9 cellular contexts compared by ENCODE assay signal in the genomic region with DNA sequence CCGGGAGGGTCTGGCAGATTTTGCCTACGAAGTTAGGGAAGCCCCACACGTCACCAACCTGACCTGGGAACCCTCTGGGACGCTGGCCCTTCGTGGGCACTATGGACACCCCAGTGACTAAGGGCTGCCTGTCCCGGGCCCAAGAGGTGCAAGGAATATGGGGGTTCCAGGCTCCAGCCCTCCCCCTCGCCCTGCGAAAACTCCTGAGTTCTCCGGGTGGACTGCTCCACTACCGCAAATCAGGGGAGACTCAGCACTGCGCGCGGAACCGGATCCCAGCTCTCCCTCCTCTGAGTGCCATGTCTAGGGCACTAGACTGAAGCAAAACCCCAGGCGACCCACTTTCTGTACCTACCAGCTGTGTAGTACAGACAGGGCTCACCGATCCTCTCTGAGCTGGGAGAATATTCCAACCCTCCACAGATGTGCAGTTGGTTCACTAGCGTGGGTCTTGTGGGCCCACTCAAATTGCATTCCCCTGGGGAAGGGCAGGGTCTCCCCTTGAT. TPM values are rescaled to one million over a fixed set of nuclear protein-coding genes. Genes with fewer than 3 reads are reported as not detected.
A peak's percentile ranks its signal among the peaks of the same experiment; 100 is the strongest.
DNase-seq lines count a peak whose midpoint lies in the region; TF ChIP-seq lines count a peak whose summit lies in the region.
"Had no signal": no experiment of that assay in that cellular context is flagged by ENCODE, and none has a peak within 500 bp of the region (broad histone marks: within the 10 kb centered on the region; RNA-seq: fewer than 3 reads in every experiment).

TSS of gene ARL5C (minus strand) at position 318 of the 506 bp plus-strand sequence. CDS start 401 bp downstream, outside the sequence.

- H3K79me2 ChIP-seq in neural cell (replicated peaks; ENCODE audit: insufficient read depth, low read length), result no peaks in the 10 kb centered on the region

- H3K36me3 ChIP-seq in neural cell (ENCODE audit: insufficient read depth, low read length), result no peaks in the 10 kb centered on the region

- H3K36me3 Mint-ChIP-seq in IgD-negative memory B cell, result no peaks in the 10 kb centered on the region
- peaks cover 3% of the 10 kb centered on the region for H3K36me3 Mint-ChIP-seq in endothelial cell (ENCODE audit: low read depth, unreplicated experiment)

- POLR2A ChIA-PET in AG04450 (lab: Yijun Ruan, JAX), result no interaction called here

- H3K27ac ChIP-seq in AG04450 (ENCODE audit: low read depth, low read length), result no peak within 1 kb of the TSS
- no peak within 1 kb of the TSS for H3K27ac ChIP-seq in neural cell (ENCODE audit: low read length)

- H3K9me2 ChIP-seq in neural cell (ENCODE audit: insufficient read depth, low read length), result no peaks in the 10 kb centered on the region

- H3K27me3 Mint-ChIP-seq in IgD-negative memory B cell (peaks cover 24% of the 10 kb centered on the region), endothelial cell (ENCODE audit: unreplicated experiment) (peaks cover 8% of the 10 kb centered on the region)

- H2AFZ ChIP-seq in neural cell (ENCODE audit: low read depth, low read length), result no peak within 1 kb of the TSS

- H3K9me3 ChIP-seq in AG04450 (ENCODE audit: control insufficient read depth, insufficient read depth, low read length), result peaks cover 4% of the 10 kb centered on the region; the same call in 1 of the 2 replicates
- H3K9me3 ChIP-seq in neural cell (ENCODE audit: low read length), result no peaks in the 10 kb centered on the region

- no peaks in the 10 kb centered on the region for H3F3A ChIP-seq in neural cell (ENCODE audit: insufficient read depth, low read length, poor library complexity, severe bottlenecking)

- H3K27me3 ChIP-seq in AG04450 (ENCODE audit: control insufficient read depth, insufficient read depth, low read length) (peaks cover 32% of the 10 kb centered on the region), neural cell (ENCODE audit: insufficient read depth, low read depth, low read length) (peaks cover 39% of the 10 kb centered on the region)

- H3K4me1 Mint-ChIP-seq in IgD-negative memory B cell (peaks cover 13 to 22% (median 17%) of the 10 kb centered on the region in 3 donors), endothelial cell (ENCODE audit: unreplicated experiment) (peaks cover 16% of the 10 kb centered on the region)

- no peaks in the 10 kb centered on the region for H4K20me1 ChIP-seq in neural cell (ENCODE audit: insufficient read depth)

- CTCF ChIA-PET in AG04450 (lab: Charles Lee), result interaction anchor here (1.0 to 3.8 kb wide), 6 partner anchors 9 to 182 kb away, joined by 3 to 54 read pairs (median 25); no protein-coding TSS in a partner anchor

- TF ChIP-seq RAD21 in neural cell (conservative IDR thresholded peaks at IDR 0.05), result no peak

- peak within 1 kb of the TSS; percentile 63 for H3K4me3 ChIP-seq in AG04450 (ENCODE audit: low read depth, low read length)
- H3K4me3 ChIP-seq in neural cell (ENCODE audit: low read length), result peak within 1 kb of the TSS; percentile 59

- H3K9ac ChIP-seq in neural cell (ENCODE audit: low read length), result peak within 1 kb of the TSS; percentile 27

- TF ChIP-seq CTCF in AG04450 (IDR thresholded peaks at IDR 0.05; ENCODE audit: low read depth, low read length) (no peak), endothelial cell (IDR thresholded peaks at IDR 0.05; ENCODE audit: unreplicated experiment) (no peak), neural cell (IDR thresholded peaks at IDR 0.05; ENCODE audit: poor library complexity, severe bottlenecking) (no peak)

- DNase-seq in AG04450 (ENCODE audit: low read depth, low spot score) (no peak), endothelial cell (ENCODE audit: low spot score) (no peak), HK-2 (ENCODE audit: unreplicated experiment) (no peak), dedifferentiated amniotic fluid mesenchymal stem cell (ENCODE audit: extremely low spot score) (no peak), H4 (ENCODE audit: low spot score) (no peak), NCI-H2171 (lab: John Stamatoyannopoulos, UW) (no peak)

- peak within 1 kb of the TSS; percentile 52 to 95 (median 94) for H3K4me3 Mint-ChIP-seq in IgD-negative memory B cell
- H3K4me3 Mint-ChIP-seq in endothelial cell (ENCODE audit: unreplicated experiment), result peak within 1 kb of the TSS; percentile 93

- no peak for TF ChIP-seq EP300 in neural cell (conservative IDR thresholded peaks at IDR 0.05; ENCODE audit: poor library complexity, severe bottlenecking)

- no peak within 1 kb of the TSS for H3K4me2 ChIP-seq in neural cell (ENCODE audit: low read length)

- H3K9me3 Mint-ChIP-seq in IgD-negative memory B cell (peaks cover 0 to 2% (median 0%) of the 10 kb centered on the region in 3 donors), endothelial cell (ENCODE audit: unreplicated experiment) (no peaks in the 10 kb centered on the region)

- H3K27ac Mint-ChIP-seq in IgD-negative memory B cell (peak within 1 kb of the TSS in 1 of 3 donors; percentile 1), endothelial cell (ENCODE audit: unreplicated experiment) (no peak within 1 kb of the TSS)

TF ChIP-seq in neural cell, 6 proteins besides CTCF, POLR2A, EP300 and RAD21:
- TF ChIP-seq TAF1 (IDR thresholded peaks at IDR 0.05; ENCODE audit: low read depth), result no peak
- no peak for TF ChIP-seq MXI1 (conservative IDR thresholded peaks at IDR 0.05; ENCODE audit: poor library complexity, severe bottlenecking)
- no peak for TF ChIP-seq EZH2 (IDR thresholded peaks at IDR 0.05; ENCODE audit: borderline replicate concordance, insufficient read depth, low read length, poor library complexity, severe bottlenecking)
- no peak for TF ChIP-seq REST (IDR thresholded peaks at IDR 0.05; ENCODE audit: borderline replicate concordance)
- TF ChIP-seq SMC3 (conservative IDR thresholded peaks at IDR 0.05; ENCODE audit: poor library complexity), result no peak
- TF ChIP-seq POLR2AphosphoS5 (IDR thresholded peaks at IDR 0.05), result no peak

RNA-seq across cellular contexts. Expression of gene ARL5C, which starts in this region (rescaled TPM):
- polyA plus RNA-seq in AG04450 (2011; rRNA removed) (not detected in 2 replicates), IgD-negative memory B cell (not detected), neural cell (not detected in 2 replicates)
- polyA minus RNA-seq in AG04450 (2011; rRNA and poly(A)+ RNA removed), result not detected in 2 replicates
- not detected for total RNA-seq in endothelial cell (ENCODE audit: unreplicated experiment)
- polyA minus RNA-seq in neural cell, result 0.23 TPM in 1 of 2 replicates, not detected in the other
- total RNA-seq in H4 (2014; rRNA removed; shearing (Covaris generic)), result not detected in 2 replicates
- total RNA-seq: SK-MEL-5 had no signal
